Comparison of ENCODE assay signal across 28 cellular contexts in genomic region chr10:15351099-15351820, GRCh38.
"Had no signal": no experiment of that assay in that cellular context is flagged by ENCODE, and none has a peak within 500 bp of the region (broad histone marks: within the 10 kb centered on the region; RNA-seq: fewer than 3 reads in every experiment).

No MANE protein-coding gene starts in this region.

- H3K9me3 Mint-ChIP-seq: activated naive CD4-positive, alpha-beta T cell treated with anti-CD3 and anti-CD28 coated beads, Interleukin-2, amount 50 U/mL, for 24 hours; activated naive CD8-positive, alpha-beta T cell treated with anti-CD3 and anti-CD28 coated beads, Interleukin-2, amount 10 ng/mL, durations not matched to agents 7 days and 5 days; activated T-helper 2 cell treated with anti-CD3 and anti-CD28 coated beads, Interferon-gamma antibody, Interleukin-2, Interleukin-4, amounts not matched to agents 10 μg/mL and 5 μg/mL and 100 μg/mL, durations not matched to agents 14 hours and 24 hours and 36 hours; IgD-negative memory B cell had no signal

- H3K4me3 Mint-ChIP-seq: activated naive CD4-positive, alpha-beta T cell treated with anti-CD3 and anti-CD28 coated beads, Interleukin-2, amount 50 U/mL, for 24 hours; activated naive CD8-positive, alpha-beta T cell treated with anti-CD3 and anti-CD28 coated beads, Interleukin-2, amount 10 ng/mL, durations not matched to agents 7 days and 5 days; IgD-negative memory B cell had no signal

- H3K36me3 Mint-ChIP-seq: activated naive CD4-positive, alpha-beta T cell treated with anti-CD3 and anti-CD28 coated beads, Interleukin-2, amount 50 U/mL, for 24 hours; activated naive CD8-positive, alpha-beta T cell treated with anti-CD3 and anti-CD28 coated beads, Interleukin-2, amount 10 ng/mL, durations not matched to agents 7 days and 5 days had no signal

- DNase-seq: activated CD4-positive, alpha-beta T cell treated with anti-CD3 and anti-CD28 coated beads for 1 hour; activated CD4-positive, alpha-beta T cell treated with anti-CD3 and anti-CD28 coated beads for 48 hours; activated CD4-positive, alpha-beta T cell treated with anti-CD3 and anti-CD28 coated beads, Interleukin-2, amount 50 U/mL, for 4 hours; activated CD4-positive, CD25-positive, alpha-beta regulatory T cell; activated CD8-positive, alpha-beta memory T cell treated with anti-CD3 and anti-CD28 coated beads, Interleukin-2, amount 50 U/mL, for 48 hours; activated gamma-delta T cell; activated naive CD4-positive, alpha-beta T cell treated with Interleukin-2 at 50 U/mL for 16 hours; activated naive CD8-positive, alpha-beta T cell treated with anti-CD3 and anti-CD28 coated beads, Interleukin-2, amount 10 ng/mL, durations not matched to agents 7 days and 5 days; activated T-cell treated with anti-CD3 and anti-CD28 coated beads, Interleukin-2, amount 50 U/mL, for 1 hour; amygdala; Karpas-422; KBM-7; NCI-H1105; NCI-H1417 treated with DMSO at 0.1 percent for 48 hours; NCI-H187 treated with DMSO at 0.1 percent for 48 hours; NCI-H2081; NCI-H2171 treated with DMSO at 0.1 percent for 48 hours; NCI-H226; NCI-H446 treated with DMSO at 0.1 percent for 48 hours; NCI-H524; SHP77; SJCRH30; T1000; WERI-Rb-1 had no signal

- H3K4me1 Mint-ChIP-seq: activated naive CD8-positive, alpha-beta T cell treated with anti-CD3 and anti-CD28 coated beads, Interleukin-2, amount 10 ng/mL, durations not matched to agents 7 days and 5 days had no signal

- ATAC-seq: Panc1 had no signal

- H3K27ac Mint-ChIP-seq: activated naive CD4-positive, alpha-beta T cell treated with anti-CD3 and anti-CD28 coated beads, Interleukin-2, amount 50 U/mL, for 24 hours; activated naive CD8-positive, alpha-beta T cell treated with anti-CD3 and anti-CD28 coated beads, Interleukin-2, amount 10 ng/mL, durations not matched to agents 7 days and 5 days; activated T-helper 2 cell treated with anti-CD3 and anti-CD28 coated beads, Interferon-gamma antibody, Interleukin-2, Interleukin-4, amounts not matched to agents 10 μg/mL and 5 μg/mL and 100 μg/mL, durations not matched to agents 14 hours and 24 hours and 36 hours; IgD-negative memory B cell had no signal
